Comparison of ENCODE assay signal across 1 cellular context in the genomic region with DNA sequence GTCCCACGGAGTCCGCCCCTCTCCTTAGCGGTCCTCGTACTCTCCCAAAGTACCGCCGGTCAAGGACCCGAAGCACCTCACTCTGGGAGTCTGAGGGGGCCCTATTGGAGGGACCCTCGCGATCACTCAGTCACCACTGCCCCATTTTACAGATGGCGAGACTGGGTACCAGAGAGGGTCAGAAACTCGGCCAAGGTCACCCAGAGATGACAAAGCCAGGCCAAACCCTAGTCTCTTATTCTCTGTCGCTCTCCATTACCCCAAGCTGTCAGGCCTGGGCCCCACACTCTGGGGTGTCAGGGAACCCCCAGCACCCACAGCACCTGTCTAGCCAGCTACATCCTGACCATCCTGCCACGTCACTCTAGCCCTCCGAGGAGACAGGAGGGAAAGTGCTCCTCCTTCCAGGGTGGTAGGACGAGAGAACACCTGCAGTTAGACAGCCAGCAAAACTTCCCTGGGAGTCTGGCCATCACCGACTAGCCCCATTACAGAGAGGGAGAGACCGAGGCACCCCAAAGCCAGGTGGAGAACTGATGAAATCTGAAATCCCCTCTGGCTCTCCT.
TF ChIP-seq lines count a peak whose summit lies in the region.

No MANE protein-coding gene starts in this region.

TF ChIP-seq in IMR-90, 13 proteins besides CTCF, POLR2A, EP300 and RAD21:
- TF ChIP-seq CHD1 (IDR thresholded peaks at IDR 0.05; ENCODE audit: low read depth, low read length): no peak
- no peak for TF ChIP-seq NFE2L2 (IDR thresholded peaks at IDR 0.05; ENCODE audit: low read depth, low read length)
- no peak for TF ChIP-seq CEBPB (IDR thresholded peaks at IDR 0.05; ENCODE audit: low read depth, low read length)
- no peak for TF ChIP-seq RCOR1 (IDR thresholded peaks at IDR 0.05; ENCODE audit: insufficient replicate concordance, low read length)
- no peak for TF ChIP-seq BHLHE40 (IDR thresholded peaks at IDR 0.05; ENCODE audit: low read depth, low read length)
TF ChIP-seq in IMR-90: peak in this region for 0.
